In the genomic region with DNA sequence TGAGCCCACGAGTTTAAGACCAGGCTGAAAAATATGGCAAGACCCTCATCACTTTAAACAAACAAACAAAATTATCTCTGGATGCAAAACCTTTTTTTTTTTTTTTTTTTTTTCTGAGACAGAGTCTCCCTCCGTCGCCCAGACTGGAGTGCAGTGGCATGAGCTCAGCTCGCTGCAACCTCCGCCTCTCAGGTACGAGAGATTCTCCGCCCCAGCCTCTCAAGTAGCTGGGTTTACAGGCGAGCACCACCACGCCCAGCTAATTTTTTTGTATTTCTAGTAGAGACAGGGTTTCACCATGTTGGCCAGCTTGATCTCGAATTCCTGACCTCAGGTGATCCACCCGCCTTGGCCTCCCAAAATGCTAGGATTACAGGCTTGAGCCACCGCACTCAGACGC, we compare ENCODE assay signal across 1 cellular context. TPM values are rescaled to one million over a fixed set of nuclear protein-coding genes. Genes with fewer than 3 reads are reported as not detected.
"Had no signal": no experiment of that assay in that cellular context is flagged by ENCODE, and none has a peak within 500 bp of the region (broad histone marks: within the 10 kb centered on the region; RNA-seq: fewer than 3 reads in every experiment).

No MANE protein-coding gene starts in this region.

RNA-seq across cellular contexts. Expression of gene CBR3, which starts 4.9 kb away (rescaled TPM):
- total RNA-seq: endodermal cell had no signal
